In genomic region chr2:56077352-56077915, GRCh38 we compare ENCODE assay signal across 10 cellular contexts.
DNase-seq lines count a peak whose midpoint lies in the region; ATAC-seq and TF ChIP-seq lines count a peak whose summit lies in the region.
"Had no signal": no experiment of that assay in that cellular context is flagged by ENCODE, and none has a peak within 500 bp of the region (broad histone marks: within the 10 kb centered on the region; RNA-seq: fewer than 3 reads in every experiment).

No MANE protein-coding gene starts in this region.

- no peak for TF ChIP-seq CTCF in colonic mucosa (IDR thresholded peaks at IDR 0.05)
- peak; percentile 77 for TF ChIP-seq CTCF in progenitor cell of endocrine pancreas (IDR thresholded peaks at IDR 0.05; ENCODE audit: unreplicated experiment)
- TF ChIP-seq CTCF in uterus (IDR thresholded peaks at IDR 0.05) = peak in 1 of 4 experiments; percentile 23

- no peak for ATAC-seq in GM18907 (IDR thresholded peaks at IDR 0.05; ENCODE audit: unreplicated experiment)

- H3K36me3 Mint-ChIP-seq in progenitor cell of endocrine pancreas (ENCODE audit: insufficient read depth) = no peaks in the 10 kb centered on the region
- no peaks in the 10 kb centered on the region for H3K36me3 Mint-ChIP-seq in activated T-helper 2 cell treated with anti-CD3 and anti-CD28 coated beads, Interferon-gamma antibody, Interleukin-2, Interleukin-4, amounts not matched to agents 10 μg/mL and 5 μg/mL and 100 μg/mL, durations not matched to agents 14 hours and 24 hours and 36 hours (ENCODE audit: low read depth)
- H3K36me3 Mint-ChIP-seq: CD14-positive monocyte had no signal

- DNase-seq in NCI-H748 (lab: John Stamatoyannopoulos, UW; ENCODE audit: unreplicated experiment) (peak; percentile 33), NCI-H748 treated with DMSO at 0.1 percent for 48 hours (lab: John Stamatoyannopoulos, UW) (no peak), NCI-H146 treated with DMSO at 0.1 percent for 48 hours (lab: John Stamatoyannopoulos, UW; ENCODE audit: unreplicated experiment) (peak; percentile 18), colonic mucosa (peak; percentile 19), progenitor cell of endocrine pancreas (ENCODE audit: low spot score, unreplicated experiment) (peak; percentile 17), uterus (no peak)
- DNase-seq in activated T-helper 2 cell treated with anti-CD3 and anti-CD28 coated beads, Interferon-gamma antibody, Interleukin-2, Interleukin-4, amounts not matched to agents 10 μg/mL and 5 μg/mL and 100 μg/mL, durations not matched to agents 14 hours and 24 hours and 36 hours (ENCODE audit: low spot score) = no peak
- DNase-seq: NCI-H510A had no signal

- TF ChIP-seq POLR2A in uterus (IDR thresholded peaks at IDR 0.05) = no peak

- H3K27me3 ChIP-seq in colonic mucosa = no peaks in the 10 kb centered on the region
- H3K27me3 ChIP-seq in uterus = no peaks in the 10 kb centered on the region

- no peak overlapping the region for H3K4me3 Mint-ChIP-seq in progenitor cell of endocrine pancreas (ENCODE audit: low read depth)
- H3K4me3 Mint-ChIP-seq in activated T-helper 2 cell treated with anti-CD3 and anti-CD28 coated beads, Interferon-gamma antibody, Interleukin-2, Interleukin-4, amounts not matched to agents 10 μg/mL and 5 μg/mL and 100 μg/mL, durations not matched to agents 14 hours and 24 hours and 36 hours (ENCODE audit: low read depth) = no peak overlapping the region
- H3K4me3 Mint-ChIP-seq: CD14-positive monocyte had no signal

- H3K4me1 Mint-ChIP-seq in progenitor cell of endocrine pancreas (ENCODE audit: low read depth) = peaks cover 5% of the 10 kb centered on the region
- H3K4me1 Mint-ChIP-seq in activated T-helper 2 cell treated with anti-CD3 and anti-CD28 coated beads, Interferon-gamma antibody, Interleukin-2, Interleukin-4, amounts not matched to agents 10 μg/mL and 5 μg/mL and 100 μg/mL, durations not matched to agents 14 hours and 24 hours and 36 hours (ENCODE audit: low read depth) = no peaks in the 10 kb centered on the region
- H3K4me1 Mint-ChIP-seq: CD14-positive monocyte had no signal

- no peak overlapping the region for H3K27ac Mint-ChIP-seq in progenitor cell of endocrine pancreas
- H3K27ac Mint-ChIP-seq in activated T-helper 2 cell treated with anti-CD3 and anti-CD28 coated beads, Interferon-gamma antibody, Interleukin-2, Interleukin-4, amounts not matched to agents 10 μg/mL and 5 μg/mL and 100 μg/mL, durations not matched to agents 14 hours and 24 hours and 36 hours = no peak overlapping the region
- H3K27ac Mint-ChIP-seq: CD14-positive monocyte had no signal

- H3K27ac ChIP-seq in colonic mucosa (no peak overlapping the region), uterus (no peak overlapping the region)

- H3K9me3 ChIP-seq in colonic mucosa (no peaks in the 10 kb centered on the region), uterus (no peaks in the 10 kb centered on the region)

- H3K36me3 ChIP-seq in colonic mucosa (no peaks in the 10 kb centered on the region), uterus (no peaks in the 10 kb centered on the region)

- H3K4me1 ChIP-seq in colonic mucosa = no peaks in the 10 kb centered on the region
- no peaks in the 10 kb centered on the region for H3K4me1 ChIP-seq in uterus

- H3K9me3 Mint-ChIP-seq in progenitor cell of endocrine pancreas (ENCODE audit: low read depth) = no peaks in the 10 kb centered on the region
- H3K9me3 Mint-ChIP-seq in activated T-helper 2 cell treated with anti-CD3 and anti-CD28 coated beads, Interferon-gamma antibody, Interleukin-2, Interleukin-4, amounts not matched to agents 10 μg/mL and 5 μg/mL and 100 μg/mL, durations not matched to agents 14 hours and 24 hours and 36 hours = no peaks in the 10 kb centered on the region
- H3K9me3 Mint-ChIP-seq: CD14-positive monocyte had no signal

- H3K9ac ChIP-seq in colonic mucosa (ENCODE audit: low read depth in 2 of 2, low read length in 2 of 2) = no peak overlapping the region

- H3K27me3 Mint-ChIP-seq in progenitor cell of endocrine pancreas = no peaks in the 10 kb centered on the region
- no peaks in the 10 kb centered on the region for H3K27me3 Mint-ChIP-seq in activated T-helper 2 cell treated with anti-CD3 and anti-CD28 coated beads, Interferon-gamma antibody, Interleukin-2, Interleukin-4, amounts not matched to agents 10 μg/mL and 5 μg/mL and 100 μg/mL, durations not matched to agents 14 hours and 24 hours and 36 hours (ENCODE audit: low read depth)

- H3K4me3 ChIP-seq in colonic mucosa = no peak overlapping the region
- H3K4me3 ChIP-seq in uterus = no peak overlapping the region

- intact Hi-C loops in colonic mucosa (cut with DNase I) = no loop called here
- intact Hi-C loops in activated T-helper 2 cell treated with anti-CD3 and anti-CD28 coated beads, Interferon-gamma antibody, Interleukin-2, Interleukin-4, amounts not matched to agents 10 μg/mL and 5 μg/mL and 100 μg/mL, durations not matched to agents 14 hours and 24 hours and 36 hours (cut with micrococcal nuclease) = no loop called here
- intact Hi-C loops in uterus (cut with DNase I; ENCODE audit: low total_unique reads) = no loop called here

Comparison
In these comparisons a context has a peak if more than half of its experiments do, and no peak if none do; other contexts are left out.
1. DNase-seq: peak in NCI-H748 (single experiment), NCI-H146 treated with DMSO at 0.1 percent for 48 hours (single experiment), colonic mucosa (single experiment) and progenitor cell of endocrine pancreas (single experiment); none in NCI-H748 treated with DMSO at 0.1 percent for 48 hours (single experiment), activated T-helper 2 cell treated with anti-CD3 and anti-CD28 coated beads, Interferon-gamma antibody, Interleukin-2, Interleukin-4, amounts not matched to agents 10 μg/mL and 5 μg/mL and 100 μg/mL, durations not matched to agents 14 hours and 24 hours and 36 hours (single experiment) and uterus (0 of 2).